Comparison of ENCODE assay signal across 1 cellular context in the genomic region with DNA sequence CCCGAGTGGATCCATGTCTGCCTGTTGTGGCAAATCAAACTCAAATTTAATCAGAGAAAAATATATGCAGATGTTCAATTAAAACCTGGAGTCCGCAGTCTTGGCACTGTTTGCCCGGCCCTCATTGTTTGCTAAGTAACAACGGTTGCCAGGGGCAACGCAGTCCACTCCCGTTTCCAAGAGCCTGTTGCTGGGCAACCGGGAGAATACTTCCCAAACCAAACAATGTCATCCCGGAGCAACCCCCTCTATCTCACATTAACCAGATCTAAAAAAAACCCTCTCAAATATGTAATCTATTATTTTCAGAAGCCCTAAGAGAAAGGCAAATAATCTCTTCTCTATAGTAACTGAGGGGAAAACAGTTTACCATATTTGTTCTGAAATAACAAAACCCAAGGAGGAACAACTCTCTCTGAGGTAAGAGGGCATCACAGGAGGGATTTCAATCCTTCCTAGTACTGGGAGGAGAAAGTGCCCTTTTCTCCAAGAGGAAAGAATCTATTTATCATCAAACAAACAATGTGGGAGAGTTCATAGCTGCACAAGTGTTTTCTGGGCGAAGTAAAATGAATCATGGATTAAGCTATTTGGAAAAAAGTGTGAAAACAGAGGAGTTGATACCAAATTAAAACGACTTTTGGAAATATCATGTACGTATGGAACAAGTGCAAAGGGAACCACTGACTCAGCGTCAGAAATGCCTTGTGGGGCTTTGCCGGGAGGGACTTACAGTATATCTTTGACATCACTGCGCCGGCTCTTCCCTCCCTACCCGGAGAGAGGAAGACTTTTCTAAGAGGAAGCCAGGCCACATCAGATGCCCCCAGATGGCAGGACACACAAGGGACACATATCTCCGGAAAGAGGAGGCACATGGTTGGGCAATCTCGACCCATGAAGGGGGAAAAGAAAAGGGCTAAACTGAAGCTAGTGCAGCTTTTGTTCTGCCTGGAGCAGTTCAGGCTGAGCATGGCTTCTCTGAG.
TF ChIP-seq lines count a peak whose summit lies in the region.

No MANE protein-coding gene starts in this region.

TF ChIP-seq in H1, 55 proteins besides CTCF, POLR2A, EP300 and RAD21 (continued from another document):
- TF ChIP-seq YY1 (IDR thresholded peaks at IDR 0.05; ENCODE audit: low read depth, low read length) (no peak), SIRT6 (IDR thresholded peaks at IDR 0.05; ENCODE audit: low read length) (no peak)
TF ChIP-seq in H1: peak in this region for 2.
